In genomic region chr6:136235233-136235564, GRCh38 we compare ENCODE assay signal across 1 cellular context.
TF ChIP-seq lines count a peak whose summit lies in the region.

No MANE protein-coding gene starts in this region.

TF ChIP-seq in WTC11, 78 proteins besides CTCF, POLR2A, EP300 and RAD21 (continued from another document):
- TF ChIP-seq ZNF512 (CRISPR knock-in tag; IDR thresholded peaks at IDR 0.05; ENCODE audit: borderline replicate concordance) (no peak), ZMAT4 (CRISPR knock-in tag; IDR thresholded peaks at IDR 0.05) (no peak), ZNF263 (CRISPR knock-in tag; IDR thresholded peaks at IDR 0.05; ENCODE audit: low read depth) (no peak), FOXJ3 (CRISPR knock-in tag; IDR thresholded peaks at IDR 0.05; ENCODE audit: borderline replicate concordance) (no peak), GABPB1 (CRISPR knock-in tag; IDR thresholded peaks at IDR 0.05) (no peak), PREB (CRISPR knock-in tag; IDR thresholded peaks at IDR 0.05; ENCODE audit: borderline replicate concordance) (no peak), E2F4 (CRISPR knock-in tag; IDR thresholded peaks at IDR 0.05; ENCODE audit: borderline replicate concordance, low read depth) (no peak), ZNF281 (CRISPR knock-in tag; IDR thresholded peaks at IDR 0.05) (no peak), ELF4 (CRISPR knock-in tag; IDR thresholded peaks at IDR 0.05; ENCODE audit: low read depth) (no peak), NR3C1 (CRISPR knock-in tag; conservative IDR thresholded peaks at IDR 0.05; ENCODE audit: low read depth) (no peak)
